Comparison of ENCODE assay signal across 8 cellular contexts in genomic region chr20:37095609-37096414, GRCh38. TPM values are rescaled to one million over a fixed set of nuclear protein-coding genes. Genes with fewer than 3 reads are reported as not detected.
A peak's percentile ranks its signal among the peaks of the same experiment; 100 is the strongest.
DNase-seq lines count a peak whose midpoint lies in the region; ATAC-seq, FAIRE-seq and TF ChIP-seq lines count a peak whose summit lies in the region.

A gene with protein sequence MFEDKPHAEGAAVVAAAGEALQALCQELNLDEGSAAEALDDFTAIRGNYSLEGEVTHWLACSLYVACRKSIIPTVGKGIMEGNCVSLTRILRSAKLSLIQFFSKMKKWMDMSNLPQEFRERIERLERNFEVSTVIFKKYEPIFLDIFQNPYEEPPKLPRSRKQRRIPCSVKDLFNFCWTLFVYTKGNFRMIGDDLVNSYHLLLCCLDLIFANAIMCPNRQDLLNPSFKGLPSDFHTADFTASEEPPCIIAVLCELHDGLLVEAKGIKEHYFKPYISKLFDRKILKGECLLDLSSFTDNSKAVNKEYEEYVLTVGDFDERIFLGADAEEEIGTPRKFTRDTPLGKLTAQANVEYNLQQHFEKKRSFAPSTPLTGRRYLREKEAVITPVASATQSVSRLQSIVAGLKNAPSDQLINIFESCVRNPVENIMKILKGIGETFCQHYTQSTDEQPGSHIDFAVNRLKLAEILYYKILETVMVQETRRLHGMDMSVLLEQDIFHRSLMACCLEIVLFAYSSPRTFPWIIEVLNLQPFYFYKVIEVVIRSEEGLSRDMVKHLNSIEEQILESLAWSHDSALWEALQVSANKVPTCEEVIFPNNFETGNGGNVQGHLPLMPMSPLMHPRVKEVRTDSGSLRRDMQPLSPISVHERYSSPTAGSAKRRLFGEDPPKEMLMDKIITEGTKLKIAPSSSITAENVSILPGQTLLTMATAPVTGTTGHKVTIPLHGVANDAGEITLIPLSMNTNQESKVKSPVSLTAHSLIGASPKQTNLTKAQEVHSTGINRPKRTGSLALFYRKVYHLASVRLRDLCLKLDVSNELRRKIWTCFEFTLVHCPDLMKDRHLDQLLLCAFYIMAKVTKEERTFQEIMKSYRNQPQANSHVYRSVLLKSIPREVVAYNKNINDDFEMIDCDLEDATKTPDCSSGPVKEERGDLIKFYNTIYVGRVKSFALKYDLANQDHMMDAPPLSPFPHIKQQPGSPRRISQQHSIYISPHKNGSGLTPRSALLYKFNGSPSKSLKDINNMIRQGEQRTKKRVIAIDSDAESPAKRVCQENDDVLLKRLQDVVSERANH (minus strand): TSS chr20:37095997. CDS start chr20:37095928, 69 bp downstream.

- no peaks in the 10 kb centered on the region for H3K9me3 Mint-ChIP-seq in immature natural killer cell

- H3K4me1 ChIP-seq in A549, result peaks cover 14% of the 10 kb centered on the region

- DNase-seq in A549 (ENCODE audit: low read depth in 1 of 2, low spot score in 1 of 2) (peak; percentile 87 to 95), NCI-H2196 treated with DMSO at 0.1 percent for 48 hours (lab: John Stamatoyannopoulos, UW; ENCODE audit: unreplicated experiment) (peak; percentile 89), cardiac fibroblast (ENCODE audit: low read depth in 2 of 2) (peak; percentile 85 to 91), immature natural killer cell (peak; percentile 86 to 88 (median 87)), smooth muscle cell of the brain vasculature (ENCODE audit: low read depth, low spot score) (peak; percentile 62)

- H3K4me3 ChIP-seq in A549 (peak within 1 kb of the TSS; percentile 72), WI38 (ENCODE audit: low read depth, low read length) (peak within 1 kb of the TSS; percentile 77), cardiac fibroblast (replicated peaks in 1 of 2; ENCODE audit: low read depth in 2 of 2, low read length in 2 of 2) (peak within 1 kb of the TSS; percentile 84 to 87)

- H3K27ac ChIP-seq in A549, result peak within 1 kb of the TSS; percentile 89 to 93

- peak within 1 kb of the TSS; percentile 96 to 99 (median 98) for H3K27ac Mint-ChIP-seq in immature natural killer cell

- peak within 1 kb of the TSS; percentile 82 for H3K4me2 ChIP-seq in A549

- peaks cover 0 to 4% (median 0%) of the 10 kb centered on the region in 3 donors for H3K36me3 Mint-ChIP-seq in immature natural killer cell

- TF ChIP-seq RAD21 in A549 (conservative IDR thresholded peaks at IDR 0.05 in 1 of 2, IDR thresholded peaks at IDR 0.05 in 1 of 2), result no peak

- peak; percentile 95 for ATAC-seq in A549
- peak; percentile 72 for ATAC-seq in GM18868 (IDR thresholded peaks at IDR 0.05; ENCODE audit: unreplicated experiment)
- peak; percentile 77 for ATAC-seq in HG03135 (IDR thresholded peaks at IDR 0.05; ENCODE audit: unreplicated experiment)

- no peaks in the 10 kb centered on the region for H3K9me3 ChIP-seq in A549

- no peak for TF ChIP-seq EP300 in A549 (IDR thresholded peaks at IDR 0.05)

- TF ChIP-seq POLR2A in A549 (IDR thresholded peaks at IDR 0.05; ENCODE audit: low read length), result peak; percentile 38; the same call in 1 of the 2 replicates

- FAIRE-seq in A549 (lab: Jason Lieb, UNC), result no peak

- POLR2A ChIA-PET in A549 (lab: Yijun Ruan, JAX), result interaction anchor here (0.9 to 1.3 kb wide), 2 partner anchors 40 to 83 kb away, joined by 3 to 9 read pairs; partner anchors contain the start of genes MROH8 and RPN2

- CTCF ChIA-PET in A549 (lab: Yijun Ruan, JAX), result interaction anchor here (1.3 to 1.6 kb wide), 2 partner anchors 77 to 96 kb away, joined by 4 to 5 read pairs; no protein-coding TSS in a partner anchor

- peak within 1 kb of the TSS; percentile 99 for H3K4me3 Mint-ChIP-seq in immature natural killer cell

- TF ChIP-seq CTCF in A549 (IDR thresholded peaks at IDR 0.05), result no peak
- peak; percentile 43 for TF ChIP-seq CTCF in WI38 (IDR thresholded peaks at IDR 0.05; ENCODE audit: low read depth, low read length)
- peak; percentile 44 for TF ChIP-seq CTCF in cardiac fibroblast (IDR thresholded peaks at IDR 0.05; ENCODE audit: low read depth, low read length)

- peaks cover 5 to 6% (median 6%) of the 10 kb centered on the region in 3 donors for H3K27me3 Mint-ChIP-seq in immature natural killer cell (ENCODE audit: low read depth in 3 of 3)

- 2% methylated on average over 31 of the region's 58 CpGs for WGBS in A549 (ENCODE audit: missing lambda C conversion rate)

- peaks cover 22 to 33% of the 10 kb centered on the region in 2 donors for H3K4me1 Mint-ChIP-seq in immature natural killer cell

TF ChIP-seq in A549, 52 proteins besides CTCF, POLR2A, EP300 and RAD21 (continues in another document):
- TF ChIP-seq, protein P1, sequence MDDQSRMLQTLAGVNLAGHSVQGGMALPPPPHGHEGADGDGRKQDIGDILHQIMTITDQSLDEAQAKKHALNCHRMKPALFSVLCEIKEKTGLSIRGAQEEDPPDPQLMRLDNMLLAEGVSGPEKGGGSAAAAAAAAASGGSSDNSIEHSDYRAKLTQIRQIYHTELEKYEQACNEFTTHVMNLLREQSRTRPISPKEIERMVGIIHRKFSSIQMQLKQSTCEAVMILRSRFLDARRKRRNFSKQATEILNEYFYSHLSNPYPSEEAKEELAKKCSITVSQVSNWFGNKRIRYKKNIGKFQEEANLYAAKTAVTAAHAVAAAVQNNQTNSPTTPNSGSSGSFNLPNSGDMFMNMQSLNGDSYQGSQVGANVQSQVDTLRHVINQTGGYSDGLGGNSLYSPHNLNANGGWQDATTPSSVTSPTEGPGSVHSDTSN (IDR thresholded peaks at IDR 0.05), result peak; percentile 95
- TF ChIP-seq RFX5 (IDR thresholded peaks at IDR 0.05), result peak; percentile 21; the same call in 1 of the 2 replicates
- TF ChIP-seq GATA3 (IDR thresholded peaks at IDR 0.05; ENCODE audit: borderline replicate concordance), result no peak; the same call in 1 of the 2 replicates
- TF ChIP-seq REST (IDR thresholded peaks at IDR 0.05), result no peak
- TF ChIP-seq POLR2AphosphoS2 (conservative IDR thresholded peaks at IDR 0.05; ENCODE audit: low read length), result no peak
- no peak for TF ChIP-seq RCOR1 (IDR thresholded peaks at IDR 0.05; ENCODE audit: low read depth, low read length)
- peak; percentile 94 for TF ChIP-seq HMGXB4 (CRISPR knock-in tag; IDR thresholded peaks at IDR 0.05; ENCODE audit: borderline replicate concordance)
- no peak for TF ChIP-seq ESRRA (IDR thresholded peaks at IDR 0.05; ENCODE audit: borderline replicate concordance, low read length)
- no peak for TF ChIP-seq CHD4 (IDR thresholded peaks at IDR 0.05; ENCODE audit: borderline replicate concordance)
- TF ChIP-seq NFE2L2 (conservative IDR thresholded peaks at IDR 0.05; ENCODE audit: low read length), result no peak; the same call in 1 of the 2 replicates
- no peak for TF ChIP-seq MAZ (IDR thresholded peaks at IDR 0.05; ENCODE audit: borderline replicate concordance, low read depth, low read length)
- no peak for TF ChIP-seq SREBF2 (IDR thresholded peaks at IDR 0.05)
- no peak for TF ChIP-seq FOSB (CRISPR knock-in tag; IDR thresholded peaks at IDR 0.05)
- peak; percentile 44; the same call in 1 of the 2 replicates for TF ChIP-seq KDM5A (IDR thresholded peaks at IDR 0.05)

RNA-seq across cellular contexts. Expression of the gene that starts here (rescaled TPM):
- polyA plus RNA-seq in A549 (2011; rRNA removed), result 12.2 and 17.1 TPM in 2 replicates
- polyA plus RNA-seq in A549 (2012; cell fraction: cytosol; rRNA removed), result 5.2 and 5.3 TPM in 2 replicates
- 6.5 and 9.3 TPM in 2 replicates for polyA plus RNA-seq in A549 (2012; cell fraction: nucleus; rRNA removed)
- 10.2 to 12.1 TPM (median 10.8 TPM) in 3 replicates for polyA plus RNA-seq in A549 (2017; fragmentation: RNase III; extraction: RNeasy Plus Mini Kit Qiagen cat#74134 plus additional on column Dnase treatment)
- 7.8 and 9.3 TPM in 2 replicates for polyA minus RNA-seq in A549 (2011; rRNA and poly(A)+ RNA removed)
- polyA plus RNA-seq in immature natural killer cell, result 10 to 100 TPM in 1 of 3 donors, 1 to 10 TPM in 2; 2.9 to 11.1 (median 6.0) TPM

Comparison
In these comparisons a context has a peak if more than half of its experiments do, and no peak if none do; other contexts are left out.
1. Peak in every context shown above with its lines: DNase-seq, ATAC-seq, H3K4me3 ChIP-seq and H3K27ac ChIP-seq.